ENCODE assay signal across 9 cellular contexts in the genomic region with DNA sequence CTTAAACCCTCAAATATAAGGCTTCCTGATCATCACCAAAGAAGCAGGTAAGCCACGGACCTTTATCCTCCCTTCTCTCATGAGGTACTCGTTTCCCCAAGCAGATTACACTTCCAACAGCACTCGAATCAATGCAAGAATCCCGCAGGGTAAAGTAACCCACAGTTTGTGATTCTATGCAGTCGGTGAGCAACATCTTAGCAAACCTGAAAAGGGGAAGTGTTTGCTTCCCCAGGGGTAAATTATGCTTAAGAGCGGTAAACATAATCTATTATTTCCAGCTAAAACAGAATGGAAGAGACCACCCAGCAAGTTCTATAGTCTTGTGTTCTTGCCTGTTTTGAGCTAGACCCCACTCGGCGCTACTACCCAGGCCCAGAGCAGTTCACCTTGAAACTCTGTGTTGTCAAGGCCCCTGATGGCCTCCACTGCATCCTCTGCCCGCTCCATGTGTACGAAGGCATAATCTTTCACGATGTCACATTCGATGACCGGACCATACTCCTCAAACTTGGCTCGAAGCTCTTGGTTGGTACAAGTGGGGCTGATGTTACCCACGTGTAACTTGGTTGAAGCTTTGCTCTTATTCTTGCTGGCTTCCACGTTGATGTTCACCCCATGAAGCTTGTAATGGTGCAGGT. TPM values are rescaled to one million over a fixed set of nuclear protein-coding genes. Genes with fewer than 3 reads are reported as not detected.
A peak's percentile ranks its signal among the peaks of the same experiment; 100 is the strongest.
DNase-seq lines count a peak whose midpoint lies in the region; ATAC-seq, FAIRE-seq and TF ChIP-seq lines count a peak whose summit lies in the region.
"Had no signal": no experiment of that assay in that cellular context is flagged by ENCODE, and none has a peak within 500 bp of the region (broad histone marks: within the 10 kb centered on the region; RNA-seq: fewer than 3 reads in every experiment).

No MANE protein-coding gene starts in this region.

- no peak overlapping the region for H3K18ac ChIP-seq in mesenchymal stem cell (ENCODE audit: low read depth in 1 of 2, low read length in 2 of 2)

- CTCF ChIA-PET in A549 (lab: Yijun Ruan, JAX), result interaction anchor here (0.6 to 5.7 kb wide), 7 partner anchors 39 to 288 kb away, joined by 3 to 63 read pairs (median 7); a partner anchor contains a TSS

- no peak for DNase-seq in A549 (ENCODE audit: low read depth in 1 of 2, low spot score in 1 of 2)
- DNase-seq in activated naive CD8-positive, alpha-beta T cell treated with anti-CD3 and anti-CD28 coated beads, Interleukin-2, amount 10 ng/mL, durations not matched to agents 7 days and 5 days, result no peak
- no peak for DNase-seq in mesenchymal stem cell
- DNase-seq in D341Med (ENCODE audit: low spot score), result no peak
- no peak for DNase-seq in activated CD8-positive, alpha-beta memory T cell treated with anti-CD3 and anti-CD28 coated beads for 24 hours
- DNase-seq: upper lobe of left lung had no signal

- no peak overlapping the region for H2BK15ac ChIP-seq in mesenchymal stem cell (ENCODE audit: low read depth, poor library complexity, severe bottlenecking)

- peaks cover 2% of the 10 kb centered on the region for H3K79me1 ChIP-seq in mesenchymal stem cell (replicated peaks; ENCODE audit: low read length, poor library complexity, severe bottlenecking)

- no peak overlapping the region for H2AK5ac ChIP-seq in mesenchymal stem cell (ENCODE audit: low read length, severe bottlenecking)

- H3K36me3 ChIP-seq in HUES48 (ENCODE audit: control insufficient read depth, insufficient read depth, low read length) (peaks cover 20% of the 10 kb centered on the region), mesenchymal stem cell (ENCODE audit: control insufficient read depth in 1 of 2, insufficient read depth in 2 of 2, low read depth in 1 of 2, low read length in 2 of 2) (peaks cover 5 to 19% of the 10 kb centered on the region in 2 experiments)
- H3K36me3 ChIP-seq: upper lobe of left lung had no signal

- no peak overlapping the region for H2BK120ac ChIP-seq in mesenchymal stem cell (ENCODE audit: low read depth, low read length)

- FAIRE-seq in A549 (lab: Jason Lieb, UNC), result no peak

- TF ChIP-seq EP300 in A549 (IDR thresholded peaks at IDR 0.05), result no peak

- H3K23ac ChIP-seq in mesenchymal stem cell (ENCODE audit: low read length in 2 of 2), result no peak overlapping the region

- H4K8ac ChIP-seq in mesenchymal stem cell (ENCODE audit: low read length), result no peak overlapping the region

- H3K9me3 Mint-ChIP-seq in activated naive CD8-positive, alpha-beta T cell treated with anti-CD3 and anti-CD28 coated beads, Interleukin-2, amount 10 ng/mL, durations not matched to agents 7 days and 5 days, result no peaks in the 10 kb centered on the region

- no peak for TF ChIP-seq POLR2A in A549 (IDR thresholded peaks at IDR 0.05; ENCODE audit: low read length)

- ATAC-seq in A549 (no peak), GM21825 (IDR thresholded peaks at IDR 0.05; ENCODE audit: unreplicated experiment) (no peak), GM21619 (IDR thresholded peaks at IDR 0.05; ENCODE audit: unreplicated experiment) (no peak)
- ATAC-seq in activated naive CD8-positive, alpha-beta T cell treated with anti-CD3 and anti-CD28 coated beads, Interleukin-2, amount 10 ng/mL, durations not matched to agents 7 days and 5 days (ENCODE audit: low read depth), result no peak

- no peak overlapping the region for H3K14ac ChIP-seq in mesenchymal stem cell (ENCODE audit: low read length in 2 of 2)

- TF ChIP-seq RAD21 in A549 (conservative IDR thresholded peaks at IDR 0.05 in 1 of 2, IDR thresholded peaks at IDR 0.05 in 1 of 2), result no peak

- no peak overlapping the region for H4K91ac ChIP-seq in mesenchymal stem cell (ENCODE audit: low read length)

- peaks cover 31% of the 10 kb centered on the region for H3K4me1 Mint-ChIP-seq in activated naive CD8-positive, alpha-beta T cell treated with anti-CD3 and anti-CD28 coated beads, Interleukin-2, amount 10 ng/mL, durations not matched to agents 7 days and 5 days

- no peak overlapping the region for H2BK5ac ChIP-seq in mesenchymal stem cell (ENCODE audit: low read depth, low read length, poor library complexity, severe bottlenecking)

- H3K9ac ChIP-seq in HUES48 (ENCODE audit: low read depth, low read length) (no peak overlapping the region), mesenchymal stem cell (ENCODE audit: low read length) (peak overlapping the region; percentile 99)

- no peak overlapping the region for H3K27ac ChIP-seq in A549
- H3K27ac ChIP-seq in HUES48 (ENCODE audit: low read depth, low read length), result no peak overlapping the region
- H3K27ac ChIP-seq in mesenchymal stem cell (ENCODE audit: low read length, poor library complexity, severe bottlenecking), result no peak overlapping the region

- no peak overlapping the region for H2AFZ ChIP-seq in mesenchymal stem cell (ENCODE audit: low read depth, low read length)

- no peak for TF ChIP-seq CTCF in A549 (IDR thresholded peaks at IDR 0.05)

- WGBS in A549 (ENCODE audit: missing lambda C conversion rate), result 92% methylated on average over 16 of the region's 16 CpGs
- WGBS in mesenchymal stem cell, result 93% methylated on average over 16 of the region's 16 CpGs

- H3K27ac Mint-ChIP-seq in activated naive CD8-positive, alpha-beta T cell treated with anti-CD3 and anti-CD28 coated beads, Interleukin-2, amount 10 ng/mL, durations not matched to agents 7 days and 5 days, result peak overlapping the region; percentile 99

- H3K27me3 ChIP-seq in HUES48 (ENCODE audit: control insufficient read depth, insufficient read depth, low read length) (no peaks in the 10 kb centered on the region), mesenchymal stem cell (ENCODE audit: control insufficient read depth in 1 of 2, insufficient read depth in 1 of 2, low read length in 2 of 2) (no peaks in the 10 kb centered on the region)
- H3K27me3 ChIP-seq: upper lobe of left lung had no signal

- H2BK12ac ChIP-seq in mesenchymal stem cell (ENCODE audit: low read length in 2 of 2), result no peak overlapping the region

- H3K4me1 ChIP-seq in A549, result peaks cover 26% of the 10 kb centered on the region
- peaks cover 25% of the 10 kb centered on the region for H3K4me1 ChIP-seq in HUES48 (ENCODE audit: control insufficient read depth, insufficient read depth, low read length)
- peaks cover 7% of the 10 kb centered on the region for H3K4me1 ChIP-seq in mesenchymal stem cell (ENCODE audit: control insufficient read depth, insufficient read depth, low read depth, low read length)

- no peak overlapping the region; the same call in 2 of the 3 replicates for H3K4me3 ChIP-seq in A549
- H3K4me3 ChIP-seq in HUES48 (ENCODE audit: low read depth, low read length), result peak overlapping the region; percentile 97
- peak overlapping the region in 1 of 2 experiments; percentile 82 for H3K4me3 ChIP-seq in mesenchymal stem cell (ENCODE audit: insufficient read depth in 1 of 2, low read depth in 1 of 2, low read length in 2 of 2)

- H3K27me3 Mint-ChIP-seq in activated naive CD8-positive, alpha-beta T cell treated with anti-CD3 and anti-CD28 coated beads, Interleukin-2, amount 10 ng/mL, durations not matched to agents 7 days and 5 days, result no peaks in the 10 kb centered on the region

- peaks cover 15% of the 10 kb centered on the region for H3K36me3 Mint-ChIP-seq in activated naive CD8-positive, alpha-beta T cell treated with anti-CD3 and anti-CD28 coated beads, Interleukin-2, amount 10 ng/mL, durations not matched to agents 7 days and 5 days

- H3K4ac ChIP-seq in mesenchymal stem cell (ENCODE audit: low read depth in 1 of 2, low read length in 2 of 2), result no peak overlapping the region

- POLR2A ChIA-PET in A549 (lab: Yijun Ruan, JAX), result interaction anchor here (2.5 to 2.6 kb wide), 2 partner anchors 70 to 196 kb away, joined by 10 to 17 read pairs; a partner anchor contains a TSS
- POLR2A ChIA-PET in activated naive CD8-positive, alpha-beta T cell treated with anti-CD3 and anti-CD28 coated beads, Interleukin-2, amount 10 ng/mL, durations not matched to agents 7 days and 5 days (lab: Charles Lee), result interaction anchor here (0.9 to 2.6 kb wide), 13 partner anchors 8 to 364 kb away, joined by 3 to 37 read pairs (median 8); a partner anchor contains a TSS

- H3K9me3 ChIP-seq in A549 (no peaks in the 10 kb centered on the region), HUES48 (ENCODE audit: control insufficient read depth, insufficient read depth, low read length) (no peaks in the 10 kb centered on the region), mesenchymal stem cell (ENCODE audit: control insufficient read depth, low read length) (no peaks in the 10 kb centered on the region)
- H3K9me3 ChIP-seq: upper lobe of left lung had no signal

- peak overlapping the region; percentile 94 for H3K4me3 Mint-ChIP-seq in activated naive CD8-positive, alpha-beta T cell treated with anti-CD3 and anti-CD28 coated beads, Interleukin-2, amount 10 ng/mL, durations not matched to agents 7 days and 5 days

- H3K4me2 ChIP-seq in A549 (peak overlapping the region; percentile 70), mesenchymal stem cell (ENCODE audit: low read length, poor library complexity, severe bottlenecking) (peak overlapping the region; percentile 3)

RNA-seq across cellular contexts. Expression of a gene that starts 1.3 kb away (rescaled TPM):
- polyA plus RNA-seq in A549 (2011; rRNA removed) (30.1 and 32.7 TPM in 2 replicates), A549 (2017; fragmentation: RNase III; extraction: RNeasy Plus Mini Kit Qiagen cat#74134 plus additional on column Dnase treatment) (24.6 to 31.0 TPM (median 28.0 TPM) in 3 replicates)
- 21.0 and 26.5 TPM in 2 replicates for polyA plus RNA-seq in A549 (2012; cell fraction: cytosol; rRNA removed)
- 20.2 and 27.4 TPM in 2 replicates for polyA plus RNA-seq in A549 (2012; cell fraction: nucleus; rRNA removed)
- 20.2 and 24.9 TPM in 2 replicates for polyA minus RNA-seq in A549 (2011; rRNA and poly(A)+ RNA removed)
- 10 to 100 TPM; 21.1 to 23.4 TPM for total RNA-seq in activated naive CD8-positive, alpha-beta T cell treated with anti-CD3 and anti-CD28 coated beads, Interleukin-2, amount 10 ng/mL, durations not matched to agents 7 days and 5 days
- 20.3 TPM for polyA plus RNA-seq in mesenchymal stem cell (2013, experiment 1 of 2)
- 19.6 TPM for polyA plus RNA-seq in mesenchymal stem cell (2013, experiment 2 of 2)

RNA-seq across cellular contexts. Expression of a gene that starts 37.9 kb away (rescaled TPM):
- polyA plus RNA-seq in A549 (2011; rRNA removed), result 190 and 264 TPM in 2 replicates
- 185 and 196 TPM in 2 replicates for polyA plus RNA-seq in A549 (2012; cell fraction: cytosol; rRNA removed)
- 198 and 233 TPM in 2 replicates for polyA plus RNA-seq in A549 (2012; cell fraction: nucleus; rRNA removed)
- 164 to 171 TPM (median 168 TPM) in 3 replicates for polyA plus RNA-seq in A549 (2017; fragmentation: RNase III; extraction: RNeasy Plus Mini Kit Qiagen cat#74134 plus additional on column Dnase treatment)
- 131 and 144 TPM in 2 replicates for polyA minus RNA-seq in A549 (2011; rRNA and poly(A)+ RNA removed)
- 100 to 1,000 TPM; 152 to 158 TPM for total RNA-seq in activated naive CD8-positive, alpha-beta T cell treated with anti-CD3 and anti-CD28 coated beads, Interleukin-2, amount 10 ng/mL, durations not matched to agents 7 days and 5 days
- 94.6 TPM for polyA plus RNA-seq in mesenchymal stem cell (2013, experiment 1 of 2)
- polyA plus RNA-seq in mesenchymal stem cell (2013, experiment 2 of 2), result 98.2 TPM

RNA-seq across cellular contexts. Expression of a gene that starts 52.6 kb away (rescaled TPM):
- polyA plus RNA-seq in A549 (2011; rRNA removed) (4.4 and 5.8 TPM in 2 replicates), A549 (2017; fragmentation: RNase III; extraction: RNeasy Plus Mini Kit Qiagen cat#74134 plus additional on column Dnase treatment) (8.1 to 9.9 TPM (median 9.6 TPM) in 3 replicates)
- polyA plus RNA-seq in A549 (2012; cell fraction: cytosol; rRNA removed), result 10.1 and 11.4 TPM in 2 replicates
- 40.6 and 42.2 TPM in 2 replicates for polyA plus RNA-seq in A549 (2012; cell fraction: nucleus; rRNA removed)
- polyA minus RNA-seq in A549 (2011; rRNA and poly(A)+ RNA removed), result 5.8 and 9.0 TPM in 2 replicates
- 1 to 10 TPM; 1.3 to 1.6 TPM for total RNA-seq in activated naive CD8-positive, alpha-beta T cell treated with anti-CD3 and anti-CD28 coated beads, Interleukin-2, amount 10 ng/mL, durations not matched to agents 7 days and 5 days
- 0.14 TPM for polyA plus RNA-seq in mesenchymal stem cell (2013, experiment 1 of 2)
- polyA plus RNA-seq in mesenchymal stem cell (2013, experiment 2 of 2), result 0.10 TPM

RNA-seq across cellular contexts. Expression of a gene that starts 60.0 kb away (rescaled TPM):
- polyA plus RNA-seq in A549 (2011; rRNA removed) (33.0 and 38.0 TPM in 2 replicates), A549 (2017; fragmentation: RNase III; extraction: RNeasy Plus Mini Kit Qiagen cat#74134 plus additional on column Dnase treatment) (99.7 to 103 TPM (median 102 TPM) in 3 replicates)
- 32.6 and 51.6 TPM in 2 replicates for polyA plus RNA-seq in A549 (2012; cell fraction: cytosol; rRNA removed)
- 132 and 133 TPM in 2 replicates for polyA plus RNA-seq in A549 (2012; cell fraction: nucleus; rRNA removed)
- 32.9 and 45.6 TPM in 2 replicates for polyA minus RNA-seq in A549 (2011; rRNA and poly(A)+ RNA removed)
- 100 to 1,000 TPM; 150 to 151 TPM for total RNA-seq in activated naive CD8-positive, alpha-beta T cell treated with anti-CD3 and anti-CD28 coated beads, Interleukin-2, amount 10 ng/mL, durations not matched to agents 7 days and 5 days
- polyA plus RNA-seq in mesenchymal stem cell (2013, experiment 1 of 2), result 28.0 TPM
- polyA plus RNA-seq in mesenchymal stem cell (2013, experiment 2 of 2), result 26.7 TPM
